In genomic region chr6:26538572-26538902, GRCh38 we compare ENCODE assay signal across 8 cellular contexts. TPM values are rescaled to one million over a fixed set of nuclear protein-coding genes. Genes with fewer than 3 reads are reported as not detected.
DNase-seq lines count a peak whose midpoint lies in the region; ATAC-seq and TF ChIP-seq lines count a peak whose summit lies in the region.

No MANE protein-coding gene starts in this region.

- no peaks in the 10 kb centered on the region for H3K27me3 ChIP-seq in prostate gland (replicated peaks; ENCODE audit: insufficient read depth)

- H3K4me1 ChIP-seq in prostate gland (replicated peaks), result no peaks in the 10 kb centered on the region

- H3K36me3 Mint-ChIP-seq in activated T-cell treated with anti-CD3 and anti-CD28 coated beads, Interleukin-2, amount 50 U/mL, for 72 hours (ENCODE audit: insufficient read depth in 2 of 2), result peaks cover 12 to 17% of the 10 kb centered on the region in 2 donors

- H3K36me3 ChIP-seq in prostate gland, result no peaks in the 10 kb centered on the region

- DNase-seq in activated T-cell treated with anti-CD3 and anti-CD28 coated beads, Interleukin-2, amount 50 U/mL, for 72 hours, result peak in 1 of 2 donors; percentile 20
- no peak for DNase-seq in activated T-cell treated with anti-CD3 and anti-CD28 coated beads, Interleukin-2, amount 50 U/mL, for 1 hour
- no peak for DNase-seq in fibroblast of pulmonary artery (ENCODE audit: low read depth)
- no peak for DNase-seq in prostate gland (ENCODE audit: low spot score)
- DNase-seq in NCI-H1436 (lab: John Stamatoyannopoulos, UW), result no peak
- no peak for DNase-seq in NOMO-1 (lab: John Stamatoyannopoulos, UW; ENCODE audit: unreplicated experiment in 2 of 2)

- ATAC-seq in activated T-cell treated with anti-CD3 and anti-CD28 coated beads, Interleukin-2, amount 50 U/mL, for 72 hours (replicated peaks in 1 of 2), result no peak
- ATAC-seq in SK-N-SH treated with all-trans-retinoic acid at 6 μM for 48 hours (peak; percentile 10), HG03354 (IDR thresholded peaks at IDR 0.05; ENCODE audit: poor library complexity, severe bottlenecking, unreplicated experiment) (no peak)

- H3K9me3 Mint-ChIP-seq in activated T-cell treated with anti-CD3 and anti-CD28 coated beads, Interleukin-2, amount 50 U/mL, for 72 hours, result no peaks in the 10 kb centered on the region

- TF ChIP-seq CTCF in fibroblast of pulmonary artery (IDR thresholded peaks at IDR 0.05; ENCODE audit: low read length, missing control alignments) (no peak), prostate gland (IDR thresholded peaks at IDR 0.05) (no peak)

- peak overlapping the region; percentile 97 for H3K27ac Mint-ChIP-seq in activated T-cell treated with anti-CD3 and anti-CD28 coated beads, Interleukin-2, amount 50 U/mL, for 72 hours

- peak overlapping the region; percentile 88 for H3K4me3 ChIP-seq in fibroblast of pulmonary artery (replicated peaks; ENCODE audit: low read depth, low read length)
- H3K4me3 ChIP-seq in prostate gland, result peak overlapping the region; percentile 68 to 72

- intact Hi-C loops in prostate gland (cut with DNase I), result loop anchor here (5.0 kb wide), 1 partner anchor 66 kb away; no protein-coding TSS in a partner anchor

- TF ChIP-seq POLR2A in prostate gland (IDR thresholded peaks at IDR 0.05), result no peak

- H3K9me3 ChIP-seq in prostate gland, result no peaks in the 10 kb centered on the region

- WGBS in prostate gland, result under 1% methylated on average over 15 of the region's 15 CpGs

- H3K27ac ChIP-seq in prostate gland, result peak overlapping the region; percentile 90 to 91

- no peaks in the 10 kb centered on the region for H3K27me3 Mint-ChIP-seq in activated T-cell treated with anti-CD3 and anti-CD28 coated beads, Interleukin-2, amount 50 U/mL, for 72 hours (ENCODE audit: low read depth)

- peak overlapping the region; percentile 85 to 99 for H3K4me3 Mint-ChIP-seq in activated T-cell treated with anti-CD3 and anti-CD28 coated beads, Interleukin-2, amount 50 U/mL, for 72 hours

- H3K4me1 Mint-ChIP-seq in activated T-cell treated with anti-CD3 and anti-CD28 coated beads, Interleukin-2, amount 50 U/mL, for 72 hours (ENCODE audit: low read depth), result peaks cover 70% of the 10 kb centered on the region

TF ChIP-seq in SK-N-SH treated with all-trans-retinoic acid at 6 μM for 48 hours, 23 proteins besides CTCF, POLR2A, EP300 and RAD21:
- TF ChIP-seq CSDC2 (CRISPR knock-in tag; IDR thresholded peaks at IDR 0.05) (no peak), TSHZ2 (CRISPR knock-in tag; IDR thresholded peaks at IDR 0.05) (no peak), OSR1 (CRISPR knock-in tag; IDR thresholded peaks at IDR 0.05) (no peak), SNAI2 (CRISPR knock-in tag; IDR thresholded peaks at IDR 0.05) (no peak), BACH2 (CRISPR knock-in tag; IDR thresholded peaks at IDR 0.05; ENCODE audit: borderline replicate concordance) (no peak), ZNF565 (CRISPR knock-in tag; conservative IDR thresholded peaks at IDR 0.05; ENCODE audit: low read depth) (no peak), CSRNP3 (CRISPR knock-in tag; IDR thresholded peaks at IDR 0.05) (no peak), ZC3H10 (CRISPR knock-in tag; IDR thresholded peaks at IDR 0.05) (no peak), ZFP30 (CRISPR knock-in tag; IDR thresholded peaks at IDR 0.05) (no peak), CREB5 (CRISPR knock-in tag; IDR thresholded peaks at IDR 0.05; ENCODE audit: low read depth) (no peak)

RNA-seq across cellular contexts. Expression of gene HMGN4, which starts 0.4 kb away (rescaled TPM):
- 10 to 100 TPM; 84.7 to 90.9 TPM for total RNA-seq in activated T-cell treated with anti-CD3 and anti-CD28 coated beads, Interleukin-2, amount 50 U/mL, for 72 hours
- total RNA-seq in prostate gland, result 10 to 100 TPM; 53.5 to 83.0 TPM

RNA-seq across cellular contexts. Expression of gene BTN1A1, which starts 38.4 kb away (rescaled TPM):
- total RNA-seq in activated T-cell treated with anti-CD3 and anti-CD28 coated beads, Interleukin-2, amount 50 U/mL, for 72 hours, result under 1 TPM in 1 of 2 donors, not detected in 1; 0.10 TPM
- under 1 TPM in 1 of 2 donors, not detected in 1; 0.23 TPM for total RNA-seq in prostate gland

RNA-seq across cellular contexts. Expression of gene ABT1, which starts 58.2 kb away (rescaled TPM):
- total RNA-seq in activated T-cell treated with anti-CD3 and anti-CD28 coated beads, Interleukin-2, amount 50 U/mL, for 72 hours, result 10 to 100 TPM; 20.9 to 21.8 TPM
- total RNA-seq in prostate gland, result 10 to 100 TPM; 15.7 to 19.7 TPM
